Comparison of ENCODE assay signal across 22 cellular contexts in genomic region chr19:33731886-33732285, GRCh38.
"Had no signal": no experiment of that assay in that cellular context is flagged by ENCODE, and none has a peak within 500 bp of the region (broad histone marks: within the 10 kb centered on the region; RNA-seq: fewer than 3 reads in every experiment).

No MANE protein-coding gene starts in this region.

- H3K36me3 ChIP-seq: brain microvascular endothelial cell, cardiac muscle cell, MG63 had no signal

- H3K4me3 ChIP-seq: cardiac muscle cell, MG63 had no signal

- H3K9me3 ChIP-seq: MG63 had no signal

- H3K27ac ChIP-seq: brain microvascular endothelial cell, cardiac muscle cell had no signal

- H3K27me3 ChIP-seq: brain microvascular endothelial cell, cardiac muscle cell had no signal

- DNase-seq: activated B cell treated with CpG ODN at 0.5 μM for 24 hours; activated CD4-positive, alpha-beta T cell treated with anti-CD3 and anti-CD28 coated beads for 1 hour; activated CD4-positive, alpha-beta T cell treated with anti-CD3 and anti-CD28 coated beads, Interleukin-2, amount 10 ng/mL, durations not matched to agents 24 days and 14 days; activated CD4-positive, alpha-beta T cell treated with anti-CD3 and anti-CD28 coated beads, Interleukin-2, amount 50 U/mL, for 48 hours; activated CD8-positive, alpha-beta memory T cell treated with anti-CD3 and anti-CD28 coated beads for 24 hours; activated gamma-delta T cell treated with Interleukin-2 at 50 U/mL for 16 hours; activated naive CD4-positive, alpha-beta T cell treated with anti-CD3 and anti-CD28 coated beads, Interleukin-2, amount 10 ng/mL, durations not matched to agents 7 days and 5 days; activated naive CD8-positive, alpha-beta T cell treated with anti-CD3 and anti-CD28 coated beads for 36 hours; activated T-cell treated with anti-CD3 and anti-CD28 coated beads, Interleukin-2, amount 50 U/mL, for 4 hours; brain microvascular endothelial cell; MG63; MV-4-11; NCI-H1092 treated with DMSO at 0.1 percent for 48 hours; NCI-H1417 treated with DMSO at 0.1 percent for 48 hours; NCI-H1694; NCI-H2029; NCI-H2107; NCI-H2171 treated with DMSO at 0.1 percent for 48 hours; NCI-H526; NCI-H82; SHP77 had no signal

- ATAC-seq: activated T-cell treated with anti-CD3 and anti-CD28 coated beads, Interleukin-2, amount 50 U/mL, for 4 hours had no signal
